9 cellular contexts compared by ENCODE assay signal in genomic region chr12:45670339-45671065, GRCh38. TPM values are rescaled to one million over a fixed set of nuclear protein-coding genes. Genes with fewer than 3 reads are reported as not detected.
DNase-seq lines count a peak whose midpoint lies in the region; ATAC-seq and TF ChIP-seq lines count a peak whose summit lies in the region.
"Had no signal": no experiment of that assay in that cellular context is flagged by ENCODE, and none has a peak within 500 bp of the region (broad histone marks: within the 10 kb centered on the region; RNA-seq: fewer than 3 reads in every experiment).

No MANE protein-coding gene starts in this region.

- H3K36me3 ChIP-seq in GM23248 (ENCODE audit: low read depth) (no peaks in the 10 kb centered on the region), Loucy (ENCODE audit: insufficient read depth, low read length) (no peaks in the 10 kb centered on the region), lower lobe of right lung (no peaks in the 10 kb centered on the region), OCI-LY7 (ENCODE audit: insufficient read depth, low read length) (no peaks in the 10 kb centered on the region), body of pancreas (replicated peaks in 1 of 2; ENCODE audit: insufficient read depth in 1 of 2, low read depth in 2 of 2) (no peaks in the 10 kb centered on the region)

- intact Hi-C loops in lower lobe of right lung (cut with DNase I), result no loop called here
- intact Hi-C loops in OCI-LY7 (cut with micrococcal nuclease; ENCODE audit: unreplicated experiment), result loop anchor here (5.0 kb wide), 1 partner anchor 53 kb away; no protein-coding TSS in a partner anchor
- intact Hi-C loops in body of pancreas (cut with DNase I), result no loop called here

- H3K9ac ChIP-seq in GM23248, result no peak overlapping the region
- no peak overlapping the region for H3K9ac ChIP-seq in Loucy (ENCODE audit: low read depth, low read length, poor library complexity, severe bottlenecking)

- H3K9me3 Mint-ChIP-seq in glutamatergic neuron (ENCODE audit: unreplicated experiment), result no peaks in the 10 kb centered on the region

- ATAC-seq in GM18505 (IDR thresholded peaks at IDR 0.05; ENCODE audit: unreplicated experiment), result peak; percentile 45
- ATAC-seq in lower lobe of right lung, result peak; percentile 31 to 60
- ATAC-seq in body of pancreas, result no peak
- ATAC-seq: K562 had no signal

- in situ Hi-C loops in GM23248 (cut with MboI), result no loop called here

- H3K27me3 ChIP-seq in GM23248 (replicated peaks; ENCODE audit: insufficient read depth), result no peaks in the 10 kb centered on the region
- H3K27me3 ChIP-seq in Loucy (ENCODE audit: insufficient read depth, low read length, poor library complexity, severe bottlenecking), result no peaks in the 10 kb centered on the region
- no peaks in the 10 kb centered on the region for H3K27me3 ChIP-seq in lower lobe of right lung (ENCODE audit: low read depth)
- H3K27me3 ChIP-seq in body of pancreas, result no peaks in the 10 kb centered on the region

- H3K4me3 ChIP-seq in GM23248, result no peak overlapping the region
- H3K4me3 ChIP-seq in Loucy (ENCODE audit: low read length, poor library complexity, severe bottlenecking), result peak overlapping the region; percentile 26
- no peak overlapping the region for H3K4me3 ChIP-seq in lower lobe of right lung
- no peak overlapping the region for H3K4me3 ChIP-seq in OCI-LY7 (ENCODE audit: low read depth, low read length, poor library complexity, severe bottlenecking)
- no peak overlapping the region for H3K4me3 ChIP-seq in body of pancreas
- H3K4me3 ChIP-seq: K562 had no signal

- H4K20me1 ChIP-seq in GM23248 (ENCODE audit: insufficient read depth), result no peaks in the 10 kb centered on the region
- no peaks in the 10 kb centered on the region for H4K20me1 ChIP-seq in Loucy (ENCODE audit: insufficient read depth, low read length, poor library complexity, severe bottlenecking)
- no peaks in the 10 kb centered on the region for H4K20me1 ChIP-seq in OCI-LY7 (ENCODE audit: insufficient read depth, low read length)

- CTCF ChIA-PET in OCI-LY7 (lab: Charles Lee; ENCODE audit: unreplicated experiment), result no interaction called here

- no TSS peak for BruUV-seq in OCI-LY7 (replicated peaks; lab: Mats Ljungman, UMichigan)

- no peak overlapping the region for H3K4me3 Mint-ChIP-seq in glutamatergic neuron (ENCODE audit: unreplicated experiment)

- no peaks in the 10 kb centered on the region for H3K9me3 ChIP-seq in GM23248 (ENCODE audit: low read depth)
- no peaks in the 10 kb centered on the region for H3K9me3 ChIP-seq in Loucy (ENCODE audit: insufficient read depth, low read depth, low read length)
- H3K9me3 ChIP-seq in lower lobe of right lung, result no peaks in the 10 kb centered on the region
- H3K9me3 ChIP-seq in OCI-LY7 (ENCODE audit: low read length), result no peaks in the 10 kb centered on the region
- no peaks in the 10 kb centered on the region for H3K9me3 ChIP-seq in body of pancreas

- DNase-seq in GM23248 (peak; percentile 20), lower lobe of right lung (no peak), OCI-LY7 (ENCODE audit: low spot score) (no peak), glutamatergic neuron (no peak), NCI-H187 treated with DMSO at 0.1 percent for 48 hours (lab: John Stamatoyannopoulos, UW) (no peak), body of pancreas (no peak)

- H3K9me2 ChIP-seq in GM23248 (ENCODE audit: insufficient read depth), result no peaks in the 10 kb centered on the region
- H3K9me2 ChIP-seq in Loucy (replicated peaks; ENCODE audit: low read depth, low read length), result no peaks in the 10 kb centered on the region
- no peaks in the 10 kb centered on the region for H3K9me2 ChIP-seq in OCI-LY7 (ENCODE audit: insufficient read depth, low read length)

- H3F3A ChIP-seq in GM23248 (ENCODE audit: insufficient read depth) (0 out of 2 replicates have a peak, but pooled peaks cover 4% of the 10 kb centered on the region), Loucy (ENCODE audit: low read depth) (no peaks in the 10 kb centered on the region)

- POLR2A ChIA-PET in OCI-LY7 (lab: Charles Lee), result interaction anchor here (1.3 kb wide), 1 partner anchor 9 kb away, joined by 7 read pairs; no protein-coding TSS in a partner anchor

- TF ChIP-seq CTCF in Loucy (conservative IDR thresholded peaks at IDR 0.05; ENCODE audit: low read length), result no peak
- no peak for TF ChIP-seq CTCF in lower lobe of right lung (IDR thresholded peaks at IDR 0.05)
- TF ChIP-seq CTCF in OCI-LY7 (conservative IDR thresholded peaks at IDR 0.05; ENCODE audit: low read length), result no peak
- TF ChIP-seq CTCF in glutamatergic neuron (IDR thresholded peaks at IDR 0.05; ENCODE audit: partially characterized antibody, unreplicated experiment), result no peak
- TF ChIP-seq CTCF in body of pancreas (IDR thresholded peaks at IDR 0.05), result no peak

- no peak overlapping the region for H3K27ac Mint-ChIP-seq in glutamatergic neuron (ENCODE audit: unreplicated experiment)

- WGBS in GM23248 (ENCODE audit: low coverage in 1 of 2, low lambda C conversion rate in 2 of 2, missing lambda C conversion rate in 2 of 2), 2 experiments, result 29% methylated on average over 5 of the region's 5 CpGs
- 80 to 88% methylated on average over 5 of the region's 5 CpGs for WGBS in body of pancreas, 2 donors

- H2AFZ ChIP-seq in GM23248 (peak overlapping the region; percentile 57), Loucy (ENCODE audit: low read length) (no peak overlapping the region), OCI-LY7 (ENCODE audit: low read length) (no peak overlapping the region)

- H3K79me2 ChIP-seq in GM23248 (ENCODE audit: insufficient read depth), result no peaks in the 10 kb centered on the region
- no peaks in the 10 kb centered on the region for H3K79me2 ChIP-seq in Loucy (ENCODE audit: insufficient read depth, low read length)
- no peaks in the 10 kb centered on the region for H3K79me2 ChIP-seq in OCI-LY7 (ENCODE audit: insufficient read depth, low read depth, low read length)

- TF ChIP-seq POLR2A in GM18505 (IDR thresholded peaks at IDR 0.05; ENCODE audit: borderline replicate concordance, extremely low read depth, insufficient read depth, insufficient read length) (no peak), body of pancreas (IDR thresholded peaks at IDR 0.05) (no peak)

- H3K36me3 Mint-ChIP-seq in glutamatergic neuron (ENCODE audit: unreplicated experiment), result no peaks in the 10 kb centered on the region

- peaks cover 2% of the 10 kb centered on the region for H3K27me3 Mint-ChIP-seq in glutamatergic neuron (ENCODE audit: unreplicated experiment)

- H3K4me1 ChIP-seq in GM23248 (ENCODE audit: insufficient read depth), result peaks cover 27% of the 10 kb centered on the region
- peaks cover 33% of the 10 kb centered on the region for H3K4me1 ChIP-seq in Loucy (ENCODE audit: insufficient read depth, low read length, poor library complexity, severe bottlenecking)
- H3K4me1 ChIP-seq in lower lobe of right lung, result peaks cover 20% of the 10 kb centered on the region
- no peaks in the 10 kb centered on the region for H3K4me1 ChIP-seq in OCI-LY7 (ENCODE audit: insufficient read depth, low read length, poor library complexity, severe bottlenecking)
- H3K4me1 ChIP-seq in body of pancreas, result peaks cover 7% of the 10 kb centered on the region

- H3K27ac ChIP-seq in GM23248 (no peak overlapping the region), lower lobe of right lung (no peak overlapping the region), OCI-LY7 (ENCODE audit: low read depth, low read length, poor library complexity, severe bottlenecking) (no peak overlapping the region), body of pancreas (no peak overlapping the region)

- H3K4me1 Mint-ChIP-seq in glutamatergic neuron (ENCODE audit: low read depth, unreplicated experiment), result no peaks in the 10 kb centered on the region

- H3K4me2 ChIP-seq in GM23248 (ENCODE audit: unreplicated experiment), result peak overlapping the region; percentile 27
- peak overlapping the region; percentile 61 for H3K4me2 ChIP-seq in Loucy (ENCODE audit: low read depth, low read length, poor library complexity, severe bottlenecking)
- no peak overlapping the region for H3K4me2 ChIP-seq in OCI-LY7 (ENCODE audit: low read length)

RNA-seq across cellular contexts. Expression of gene ARID2, which starts 59.0 kb away (rescaled TPM):
- 11.6 and 12.1 TPM in 2 replicates for total RNA-seq in GM23248 (2014; rRNA removed; shearing (Covaris generic))
- polyA plus RNA-seq in GM23248 (2016; fragmentation: Nextera tagmentation; extraction: Ambion mirVana), result 9.0 and 11.7 TPM in 2 replicates
- total RNA-seq in lower lobe of right lung, result 26.3 TPM
- 30.1 and 30.5 TPM in 2 replicates for total RNA-seq in OCI-LY7 (2014; rRNA removed; shearing (Covaris generic))
- total RNA-seq in OCI-LY7 (2022), result 44.9 and 49.5 TPM in 2 replicates
- total RNA-seq in glutamatergic neuron (ENCODE audit: unreplicated experiment), result 45.5 TPM
- total RNA-seq in body of pancreas, result 10 to 100 TPM; 19.1 to 26.2 TPM
